1 cellular context compared by ENCODE assay signal in genomic region chr22:37282385-37282677, GRCh38.
A peak's percentile ranks its signal among the peaks of the same experiment; 100 is the strongest.
TF ChIP-seq lines count a peak whose summit lies in the region.

Gene CYTH4, plus strand, starts transcription at chr22:37282508. Its CDS starts 62 bp downstream, at chr22:37282570.

TF ChIP-seq in HCT116, 20 proteins besides CTCF, POLR2A, EP300 and RAD21 (continued from another document):
- no peak for TF ChIP-seq REST (IDR thresholded peaks at IDR 0.05; ENCODE audit: low read depth)
- TF ChIP-seq FOSL1 (IDR thresholded peaks at IDR 0.05; ENCODE audit: low read depth) = peak; percentile 24
- no peak for TF ChIP-seq EGR1 (IDR thresholded peaks at IDR 0.05; ENCODE audit: low read depth)
- TF ChIP-seq SRF (IDR thresholded peaks at IDR 0.05; ENCODE audit: low read depth) = no peak
- no peak for TF ChIP-seq EZH2phosphoT487 (IDR thresholded peaks at IDR 0.05; ENCODE audit: borderline replicate concordance)
- no peak for TF ChIP-seq YY1 (IDR thresholded peaks at IDR 0.05; ENCODE audit: extremely low read depth, insufficient replicate concordance, low read depth, low read length)
